In genomic region chr12:50425859-50426258, GRCh38 we compare ENCODE assay signal across 14 cellular contexts. TPM values are rescaled to one million over a fixed set of nuclear protein-coding genes. Genes with fewer than 3 reads are reported as not detected.
DNase-seq lines count a peak whose midpoint lies in the region; ATAC-seq and TF ChIP-seq lines count a peak whose summit lies in the region.
"Had no signal": no experiment of that assay in that cellular context is flagged by ENCODE, and none has a peak within 500 bp of the region (broad histone marks: within the 10 kb centered on the region; RNA-seq: fewer than 3 reads in every experiment).

No MANE protein-coding gene starts in this region.

- no peak overlapping the region for H3K9ac ChIP-seq in GM23248

- 28 to 43% methylated on average over 4 of the region's 4 CpGs for WGBS in GM23248 (ENCODE audit: low coverage in 1 of 2, low lambda C conversion rate in 2 of 2, missing lambda C conversion rate in 2 of 2), 2 experiments

- in situ Hi-C loops in GM23248 (cut with MboI): no loop called here

- POLR2A ChIA-PET in A673 (lab: Charles Lee; ENCODE audit: low non-redundant PET): no interaction called here

- CTCF ChIA-PET in A673 (lab: Charles Lee): no interaction called here

- H2AFZ ChIP-seq in GM23248: no peak overlapping the region

- peaks cover 28% of the 10 kb centered on the region for H3K36me3 ChIP-seq in A673 (ENCODE audit: insufficient read depth, low read length, poor library complexity, severe bottlenecking)
- peaks cover 44% of the 10 kb centered on the region for H3K36me3 ChIP-seq in RWPE2 (ENCODE audit: low read depth)
- peaks cover 31% of the 10 kb centered on the region for H3K36me3 ChIP-seq in upper lobe of right lung
- H3K36me3 ChIP-seq in GM23248 (ENCODE audit: low read depth): peaks cover 18% of the 10 kb centered on the region

- TF ChIP-seq CTCF in A673 (conservative IDR thresholded peaks at IDR 0.05; ENCODE audit: low read depth, low read length): no peak
- TF ChIP-seq CTCF in RWPE2 (IDR thresholded peaks at IDR 0.05; ENCODE audit: poor library complexity, severe bottlenecking): no peak
- no peak for TF ChIP-seq CTCF in upper lobe of right lung (IDR thresholded peaks at IDR 0.05)

- BruUV-seq in A673 (replicated peaks; lab: Mats Ljungman, UMichigan): no TSS peak

- H3K79me2 ChIP-seq in GM23248 (ENCODE audit: insufficient read depth): peaks cover 89% of the 10 kb centered on the region

- H3K9me3 ChIP-seq in A673 (ENCODE audit: low read depth, low read length, poor library complexity, severe bottlenecking) (no peaks in the 10 kb centered on the region), RWPE2 (ENCODE audit: severe bottlenecking) (no peaks in the 10 kb centered on the region), upper lobe of right lung (no peaks in the 10 kb centered on the region), GM23248 (ENCODE audit: low read depth) (no peaks in the 10 kb centered on the region)
- H3K9me3 ChIP-seq: body of pancreas, HAP-1 had no signal

- H3K27ac ChIP-seq in A673 (ENCODE audit: low read depth, low read length, poor library complexity, severe bottlenecking) (peak overlapping the region; percentile 36), RWPE2 (ENCODE audit: poor library complexity, severe bottlenecking) (peak overlapping the region; percentile 43), upper lobe of right lung (no peak overlapping the region), GM23248 (no peak overlapping the region)
- H3K27ac ChIP-seq: body of pancreas, C4-2B, skin epidermis had no signal

- intact Hi-C loops in A673 (cut with micrococcal nuclease; ENCODE audit: unreplicated experiment): no loop called here
- intact Hi-C loops in upper lobe of right lung (cut with DNase I): no loop called here
- intact Hi-C loops in sciatic nerve (cut with DNase I): no loop called here

- 0 out of 2 replicates have a peak, but pooled peaks cover 5% of the 10 kb centered on the region for H4K20me1 ChIP-seq in GM23248 (ENCODE audit: insufficient read depth)

- peak; percentile 77 for ATAC-seq in RWPE2 (ENCODE audit: low read depth)
- ATAC-seq in upper lobe of right lung: no peak
- ATAC-seq in sciatic nerve: no peak
- ATAC-seq: body of pancreas had no signal

- H3K4me3 ChIP-seq in A673 (ENCODE audit: low read depth, low read length, poor library complexity, severe bottlenecking) (no peak overlapping the region), RWPE2 (ENCODE audit: severe bottlenecking) (no peak overlapping the region), upper lobe of right lung (no peak overlapping the region), GM23248 (no peak overlapping the region)
- H3K4me3 ChIP-seq: body of pancreas, HAP-1, skin epidermis had no signal

- H3K27me3 ChIP-seq in A673 (replicated peaks; ENCODE audit: insufficient read depth, low read depth, low read length, poor library complexity) (no peaks in the 10 kb centered on the region), RWPE2 (ENCODE audit: insufficient read depth, poor library complexity, severe bottlenecking) (no peaks in the 10 kb centered on the region), upper lobe of right lung (no peaks in the 10 kb centered on the region), GM23248 (replicated peaks; ENCODE audit: insufficient read depth) (no peaks in the 10 kb centered on the region)
- H3K27me3 ChIP-seq: body of pancreas had no signal

- no peak overlapping the region for H3K4me2 ChIP-seq in GM23248 (ENCODE audit: unreplicated experiment)

- no peaks in the 10 kb centered on the region for H3F3A ChIP-seq in GM23248 (ENCODE audit: insufficient read depth)

- H3K9me2 ChIP-seq in GM23248 (ENCODE audit: insufficient read depth): no peaks in the 10 kb centered on the region

- DNase-seq in A673 (ENCODE audit: low spot score) (peak; percentile 50), Daoy (ENCODE audit: low read depth) (peak; percentile 21), RWPE2 (ENCODE audit: low spot score) (no peak), left kidney (ENCODE audit: low read depth, low spot score) (peak; percentile 83), upper lobe of right lung (no peak), GM23248 (no peak), sciatic nerve (ENCODE audit: low spot score) (no peak)
- no peak for DNase-seq in stimulated activated CD4-positive, alpha-beta T cell treated with anti-CD3 and anti-CD28 coated beads, Interleukin-2, amount 100 ng/mL, for 24 hours
- DNase-seq: body of pancreas, erythroblast, NCI-H1694 had no signal

- peaks cover 13% of the 10 kb centered on the region for H3K4me1 ChIP-seq in A673 (ENCODE audit: insufficient read depth, low read length, poor library complexity, severe bottlenecking)
- peaks cover 14% of the 10 kb centered on the region for H3K4me1 ChIP-seq in RWPE2 (ENCODE audit: insufficient read depth, poor library complexity, severe bottlenecking)
- peaks cover 5% of the 10 kb centered on the region for H3K4me1 ChIP-seq in upper lobe of right lung
- H3K4me1 ChIP-seq in GM23248 (ENCODE audit: insufficient read depth): 0 out of 2 replicates have a peak, but pooled peaks cover 3% of the 10 kb centered on the region

RNA-seq across cellular contexts. Expression of gene LARP4, which starts 25.2 kb away (rescaled TPM):
- total RNA-seq in A673 (2021) (91.0 and 93.5 TPM in 2 replicates), upper lobe of right lung (63.6 TPM), sciatic nerve (76.5 TPM)
- total RNA-seq in Daoy (2014; rRNA removed; shearing (Covaris generic)): 22.9 and 33.8 TPM in 2 replicates
- total RNA-seq in GM23248 (2014; rRNA removed; shearing (Covaris generic)): 17.4 and 27.1 TPM in 2 replicates
- 30.9 and 34.6 TPM in 2 replicates for polyA plus RNA-seq in GM23248 (2016; fragmentation: Nextera tagmentation; extraction: Ambion mirVana)

RNA-seq across cellular contexts. Expression of gene FAM186A, which starts 29.4 kb away (rescaled TPM):
- total RNA-seq in A673 (2021) (not detected in 2 replicates), upper lobe of right lung (not detected), sciatic nerve (not detected)
- not detected in 2 replicates for total RNA-seq in Daoy (2014; rRNA removed; shearing (Covaris generic))
- total RNA-seq in GM23248 (2014; rRNA removed; shearing (Covaris generic)): not detected in 2 replicates
- not detected in 2 replicates for polyA plus RNA-seq in GM23248 (2016; fragmentation: Nextera tagmentation; extraction: Ambion mirVana)
- total RNA-seq: body of pancreas had no signal

Comparison
In these comparisons a context has a peak if more than half of its experiments do, and no peak if none do; other contexts are left out.
1. DNase-seq: peak in A673 (single experiment), Daoy (single experiment) and left kidney (single experiment); none in RWPE2 (single experiment), upper lobe of right lung (single experiment), GM23248 (single experiment), sciatic nerve (single experiment) and stimulated activated CD4-positive, alpha-beta T cell treated with anti-CD3 and anti-CD28 coated beads, Interleukin-2, amount 100 ng/mL, for 24 hours (0 of 2).
2. H3K27ac ChIP-seq: peak in A673 (single experiment) and RWPE2 (single experiment); none in upper lobe of right lung (single experiment) and GM23248 (single experiment).